Comparison of ENCODE assay signal across 8 cellular contexts in genomic region chr7:105520620-105521019, GRCh38. TPM values are rescaled to one million over a fixed set of nuclear protein-coding genes. Genes with fewer than 3 reads are reported as not detected.
DNase-seq lines count a peak whose midpoint lies in the region; ATAC-seq and TF ChIP-seq lines count a peak whose summit lies in the region.
"Not testable (repeated sequence)": the region's sequence is repeated elsewhere in the genome, so short reads cannot be mapped to it uniquely, and the experiment has no call there.

No MANE protein-coding gene starts in this region.

- H2AFZ ChIP-seq in neural progenitor cell (replicated peaks) = not testable (repeated sequence)

- not testable (repeated sequence) for H3K27ac ChIP-seq in CD4-positive, alpha-beta T cell (ENCODE audit: low read depth, low read length); neural progenitor cell
- H3K27ac ChIP-seq in HL-60 (replicated peaks) (peak overlapping the region; percentile 75), RWPE1 (peak overlapping the region; percentile 88), thoracic aorta (peak overlapping the region in 1 of 2 donors; percentile 84)

- peak overlapping the region; percentile 90 for H3K4me2 ChIP-seq in neural progenitor cell

- H3K4me3 Mint-ChIP-seq in CD4-positive, alpha-beta T cell = peak overlapping the region; percentile 4
- peak overlapping the region; percentile 9 for H3K4me3 Mint-ChIP-seq in activated T-helper 17 cell treated with anti-CD3 and anti-CD28 coated beads, Interleukin-2, amount 50 U/mL, for 72 hours
- not testable (repeated sequence) for H3K4me3 Mint-ChIP-seq in chondrocyte (ENCODE audit: unreplicated experiment)
- H3K4me3 Mint-ChIP-seq in neural progenitor cell = peak overlapping the region; percentile 75

- not testable (repeated sequence) for H3K27me3 Mint-ChIP-seq in CD4-positive, alpha-beta T cell; activated T-helper 17 cell treated with anti-CD3 and anti-CD28 coated beads, Interleukin-2, amount 50 U/mL, for 72 hours; chondrocyte (ENCODE audit: low read depth)
- peaks cover 13% of the 10 kb centered on the region for H3K27me3 Mint-ChIP-seq in neural progenitor cell (ENCODE audit: insufficient read depth, low read depth)

- peaks cover 61% of the 10 kb centered on the region for H3K79me2 ChIP-seq in neural progenitor cell (ENCODE audit: low read depth)

- not testable (repeated sequence) for H3K9me3 Mint-ChIP-seq in CD4-positive, alpha-beta T cell; activated T-helper 17 cell treated with anti-CD3 and anti-CD28 coated beads, Interleukin-2, amount 50 U/mL, for 72 hours; chondrocyte (ENCODE audit: low read depth); neural progenitor cell

- ATAC-seq in CD4-positive, alpha-beta T cell (ENCODE audit: poor library complexity); activated T-helper 17 cell treated with anti-CD3 and anti-CD28 coated beads, Interleukin-2, amount 50 U/mL, for 72 hours (replicated peaks); thoracic aorta (ENCODE audit: insufficient number of reproducible peaks, low FRiP score, low read depth): not testable (repeated sequence)

- not testable (repeated sequence) for H3K9ac ChIP-seq in neural progenitor cell

- H3F3A ChIP-seq in neural progenitor cell (ENCODE audit: low read depth) = peaks cover 14% of the 10 kb centered on the region

- not testable (repeated sequence) for H3K27ac Mint-ChIP-seq in CD4-positive, alpha-beta T cell; activated T-helper 17 cell treated with anti-CD3 and anti-CD28 coated beads, Interleukin-2, amount 50 U/mL, for 72 hours; chondrocyte (ENCODE audit: unreplicated experiment); neural progenitor cell

- H3K36me3 ChIP-seq in neural progenitor cell, thoracic aorta: not testable (repeated sequence)

- H3K9me3 ChIP-seq in CD4-positive, alpha-beta T cell (ENCODE audit: control insufficient read depth, low read length); iPS-18c (ENCODE audit: control insufficient read depth, insufficient read depth, low read length); neural progenitor cell (ENCODE audit: low read depth); thoracic aorta: not testable (repeated sequence)

- POLR2A ChIA-PET in CD4-positive, alpha-beta T cell (lab: Charles Lee) = interaction anchor here (1.1 kb wide), 1 partner anchor 11 kb away, joined by 7 read pairs; the partner anchor contains the start of gene RINT1
- POLR2A ChIA-PET in RWPE1 (lab: Yijun Ruan, JAX; ENCODE audit: low non-redundant PET) = not testable (repeated sequence)

- CTCF ChIA-PET in CD4-positive, alpha-beta T cell (lab: Charles Lee) = interaction anchor here (1.8 kb wide), 1 partner anchor 11 kb away, joined by 7 read pairs; the partner anchor contains the start of gene RINT1
- CTCF ChIA-PET in RWPE1 (lab: Yijun Ruan, JAX) = not testable (repeated sequence)

- H4K20me1 ChIP-seq in neural progenitor cell (ENCODE audit: low read depth) = peaks cover 10% of the 10 kb centered on the region

- H3K27me3 ChIP-seq in CD4-positive, alpha-beta T cell (ENCODE audit: control insufficient read depth, insufficient read depth, low read length); HL-60 (ENCODE audit: insufficient read depth, poor library complexity, severe bottlenecking); neural progenitor cell; thoracic aorta (replicated peaks; ENCODE audit: insufficient read depth): not testable (repeated sequence)

- intact Hi-C loops in CD4-positive, alpha-beta T cell (cut with DNase I, micrococcal nuclease) = loop anchor here in 1 of 2 experiments (1.0 to 10.0 kb wide), 5 partner anchors 14 to 764 kb away; partner anchors contain the start of genes ATXN7L1, NAMPT and SRPK2

- peak overlapping the region; percentile 70 for H3K4me3 ChIP-seq in HL-60 (replicated peaks; ENCODE audit: insufficient read depth, low read length)
- peak overlapping the region; percentile 94; the same call in 1 of the 2 replicates for H3K4me3 ChIP-seq in iPS-18c (ENCODE audit: insufficient read depth, low read depth, low read length)
- H3K4me3 ChIP-seq in neural progenitor cell = peak overlapping the region; percentile 87
- peak overlapping the region; percentile 69 for H3K4me3 ChIP-seq in thoracic aorta

- H3K4me1 ChIP-seq in neural progenitor cell = not testable (repeated sequence)
- H3K4me1 ChIP-seq in thoracic aorta (ENCODE audit: control insufficient read depth in 1 of 2, low read depth in 2 of 2) = peaks cover 5 to 16% of the 10 kb centered on the region in 2 donors

- DNase-seq in CD4-positive, alpha-beta T cell; HL-60 (ENCODE audit: low read depth in 1 of 2, low spot score in 1 of 2); RWPE1 (ENCODE audit: low spot score); neural progenitor cell (ENCODE audit: low spot score); thoracic aorta (ENCODE audit: low spot score): not testable (repeated sequence)
- peak; percentile 37 for DNase-seq in chondrocyte (ENCODE audit: low spot score)

- TF ChIP-seq CTCF in CD4-positive, alpha-beta T cell (IDR thresholded peaks at IDR 0.05); HL-60 (IDR thresholded peaks at IDR 0.05; ENCODE audit: insufficient read depth, low read length); RWPE1 (conservative IDR thresholded peaks at IDR 0.05; ENCODE audit: low read depth); chondrocyte (IDR thresholded peaks at IDR 0.05); neural progenitor cell (IDR thresholded peaks at IDR 0.05); thoracic aorta (IDR thresholded peaks at IDR 0.05): not testable (repeated sequence)

- H3K36me3 Mint-ChIP-seq in CD4-positive, alpha-beta T cell (ENCODE audit: low read depth); chondrocyte (ENCODE audit: low read depth); neural progenitor cell: not testable (repeated sequence)
- peaks cover 40% of the 10 kb centered on the region for H3K36me3 Mint-ChIP-seq in activated T-helper 17 cell treated with anti-CD3 and anti-CD28 coated beads, Interleukin-2, amount 50 U/mL, for 72 hours (ENCODE audit: low read depth)

- peaks cover 15% of the 10 kb centered on the region for H3K4me1 Mint-ChIP-seq in CD4-positive, alpha-beta T cell (ENCODE audit: low read depth)
- H3K4me1 Mint-ChIP-seq in activated T-helper 17 cell treated with anti-CD3 and anti-CD28 coated beads, Interleukin-2, amount 50 U/mL, for 72 hours = not testable (repeated sequence)
- H3K4me1 Mint-ChIP-seq in chondrocyte (ENCODE audit: low read depth) (peaks cover 18% of the 10 kb centered on the region), neural progenitor cell (peaks cover 13% of the 10 kb centered on the region)

RNA-seq across cellular contexts. Expression of gene PUS7, which starts 1.5 kb away (rescaled TPM):
- 1 to 10 TPM; 2.7 TPM for total RNA-seq in CD4-positive, alpha-beta T cell
- total RNA-seq in activated T-helper 17 cell treated with anti-CD3 and anti-CD28 coated beads, Interleukin-2, amount 50 U/mL, for 72 hours = 10 to 100 TPM; 15.4 to 37.2 TPM
- total RNA-seq in chondrocyte (15.2 to 18.5 TPM (median 16.2 TPM) in 3 replicates), neural progenitor cell (ENCODE audit: low replicate concordance) (28.7 and 39.8 TPM in 2 replicates), thoracic aorta (10 to 100 TPM in 1 of 2 donors, 1 to 10 TPM in 1; 4.1 to 20.6 TPM)

RNA-seq across cellular contexts. Expression of gene RINT1, which starts 11.4 kb away (rescaled TPM):
- total RNA-seq in CD4-positive, alpha-beta T cell = 10 to 100 TPM; 38.0 to 39.5 TPM
- 10 to 100 TPM; 23.1 to 24.3 TPM for total RNA-seq in activated T-helper 17 cell treated with anti-CD3 and anti-CD28 coated beads, Interleukin-2, amount 50 U/mL, for 72 hours
- 18.0 to 26.8 TPM (median 19.7 TPM) in 3 replicates for total RNA-seq in chondrocyte
- 8.7 and 9.0 TPM in 2 replicates for total RNA-seq in neural progenitor cell (ENCODE audit: low replicate concordance)
- 10 to 100 TPM; 20.2 to 25.2 TPM for total RNA-seq in thoracic aorta
